Comparison of ENCODE assay signal across 8 cellular contexts in genomic region chr7:12111461-12112405, GRCh38.
DNase-seq lines count a peak whose midpoint lies in the region; ATAC-seq and TF ChIP-seq lines count a peak whose summit lies in the region.

No MANE protein-coding gene starts in this region.

- H3K4me1 ChIP-seq in transverse colon = peaks cover 0 to 30% (median 4%) of the 10 kb centered on the region in 4 donors

- CTCF ChIA-PET in CD4-positive, alpha-beta T cell (lab: Charles Lee) = interaction anchor here (1.8 kb wide), 1 partner anchor 8 kb away, joined by 4 read pairs; no protein-coding TSS in a partner anchor

- H3K9me3 Mint-ChIP-seq in CD4-positive, alpha-beta T cell = no peaks in the 10 kb centered on the region
- no peaks in the 10 kb centered on the region for H3K9me3 Mint-ChIP-seq in chondrocyte (ENCODE audit: low read depth)

- H3K36me3 Mint-ChIP-seq in CD4-positive, alpha-beta T cell (ENCODE audit: low read depth) = no peaks in the 10 kb centered on the region
- no peaks in the 10 kb centered on the region for H3K36me3 Mint-ChIP-seq in chondrocyte (ENCODE audit: low read depth)

- H3K27ac ChIP-seq in CD4-positive, alpha-beta T cell (ENCODE audit: low read depth, low read length) = no peak overlapping the region
- H3K27ac ChIP-seq in transverse colon = peak overlapping the region; percentile 20 to 66 (median 28)

- no peaks in the 10 kb centered on the region for H3K9me3 ChIP-seq in CD4-positive, alpha-beta T cell (ENCODE audit: control insufficient read depth, low read length)
- no peaks in the 10 kb centered on the region for H3K9me3 ChIP-seq in transverse colon

- H3K27ac Mint-ChIP-seq in CD4-positive, alpha-beta T cell = no peak overlapping the region
- no peak overlapping the region for H3K27ac Mint-ChIP-seq in chondrocyte (ENCODE audit: unreplicated experiment)

- peak in 3 of 10 experiments; percentile 1 to 34 (median 5) for DNase-seq in CD4-positive, alpha-beta T cell
- DNase-seq in NCI-H510A treated with DMSO at 0.1 percent for 48 hours (lab: John Stamatoyannopoulos, UW) (peak; percentile 33), chondrocyte (ENCODE audit: low spot score) (peak; percentile 87), medulla oblongata (ENCODE audit: extremely low spot score) (peak; percentile 66), transverse colon (peak; percentile 28), NCI-H345 treated with DMSO at 0.1 percent for 48 hours (lab: John Stamatoyannopoulos, UW; ENCODE audit: unreplicated experiment) (no peak)

- peak overlapping the region; percentile 69 for H3K4me3 Mint-ChIP-seq in CD4-positive, alpha-beta T cell
- H3K4me3 Mint-ChIP-seq in chondrocyte (ENCODE audit: unreplicated experiment) = peak overlapping the region; percentile 16

- 16 to 55% methylated on average over 10 to 35 of the region's 46 CpGs for WGBS in transverse colon (ENCODE audit: low coverage in 1 of 2), 2 donors

- intact Hi-C loops in CD4-positive, alpha-beta T cell (cut with DNase I, micrococcal nuclease) = no loop called here
- intact Hi-C loops in transverse colon (cut with DNase I; ENCODE audit: low total_unique reads) = no loop called here

- peak; percentile 29 for ATAC-seq in CD4-positive, alpha-beta T cell (ENCODE audit: poor library complexity)
- no peak for ATAC-seq in HG03039 (IDR thresholded peaks at IDR 0.05; ENCODE audit: unreplicated experiment)
- ATAC-seq in GM18519 (IDR thresholded peaks at IDR 0.05; ENCODE audit: low FRiP score, unreplicated experiment) = no peak

- peaks cover 9% of the 10 kb centered on the region for H3K4me1 Mint-ChIP-seq in CD4-positive, alpha-beta T cell (ENCODE audit: low read depth)
- H3K4me1 Mint-ChIP-seq in chondrocyte (ENCODE audit: low read depth) = no peaks in the 10 kb centered on the region

- no peaks in the 10 kb centered on the region for H3K36me3 ChIP-seq in transverse colon

- no peak for TF ChIP-seq EP300 in transverse colon (IDR thresholded peaks at IDR 0.05; ENCODE audit: low read depth)

- POLR2A ChIA-PET in CD4-positive, alpha-beta T cell (lab: Charles Lee) = interaction anchor here (0.7 to 1.0 kb wide), 2 partner anchors 58 to 99 kb away, joined by 3 to 4 read pairs; partner anchors contain the start of gene TMEM106B

- peaks cover 40% of the 10 kb centered on the region for H3K27me3 ChIP-seq in CD4-positive, alpha-beta T cell (ENCODE audit: control insufficient read depth, insufficient read depth, low read length)
- peaks cover 7% of the 10 kb centered on the region for H3K27me3 ChIP-seq in transverse colon

- no peak for TF ChIP-seq POLR2A in transverse colon (IDR thresholded peaks at IDR 0.05)

- peaks cover 63% of the 10 kb centered on the region for H3K27me3 Mint-ChIP-seq in CD4-positive, alpha-beta T cell
- H3K27me3 Mint-ChIP-seq in chondrocyte (ENCODE audit: low read depth) = peaks cover 10% of the 10 kb centered on the region

- TF ChIP-seq CTCF in CD4-positive, alpha-beta T cell (IDR thresholded peaks at IDR 0.05) = peak; percentile 18
- TF ChIP-seq CTCF in chondrocyte (IDR thresholded peaks at IDR 0.05) (no peak), transverse colon (IDR thresholded peaks at IDR 0.05) (no peak)

- in situ Hi-C loops in transverse colon (cut with MboI; ENCODE audit: low pct_ligation_motif_present in 1 of 4, low pct_unique_long_range_greater_than_20kb in 1 of 4, low sequenced_read_pairs in 3 of 4) = no loop called here

- H3K4me3 ChIP-seq in transverse colon = peak overlapping the region in 2 of 4 donors; percentile 13 to 23
